1 cellular context compared by ENCODE assay signal in genomic region chr7:156752371-156753297, GRCh38.
TF ChIP-seq lines count a peak whose summit lies in the region.

No MANE protein-coding gene starts in this region.

TF ChIP-seq in HEK293, 187 proteins besides CTCF, POLR2A, EP300 and RAD21 (continued from another document):
- TF ChIP-seq TSHZ1 (tag by site-specific recombination; IDR thresholded peaks at IDR 0.05; ENCODE audit: borderline replicate concordance) (no peak), ZBTB17 (tag by site-specific recombination; IDR thresholded peaks at IDR 0.05) (peak; percentile 90), ZNF138 (tag by site-specific recombination; IDR thresholded peaks at IDR 0.05; ENCODE audit: borderline replicate concordance) (no peak), ZNF2 (tag by site-specific recombination; IDR thresholded peaks at IDR 0.05) (no peak), ZBTB7A (tag by site-specific recombination; IDR thresholded peaks at IDR 0.05; ENCODE audit: low read depth) (no peak), ZNF214 (tag by site-specific recombination; IDR thresholded peaks at IDR 0.05; ENCODE audit: borderline replicate concordance) (no peak), ZNF10 (tag by site-specific recombination; IDR thresholded peaks at IDR 0.05) (no peak), EGR2 (tag by site-specific recombination; IDR thresholded peaks at IDR 0.05; ENCODE audit: low read depth) (peak; percentile 47; the same call in 1 of the 2 replicates), ZNF501 (tag by site-specific recombination; IDR thresholded peaks at IDR 0.05) (no peak), GLIS2 (tag by site-specific recombination; IDR thresholded peaks at IDR 0.05) (no peak)
- TF ChIP-seq, protein P1, sequence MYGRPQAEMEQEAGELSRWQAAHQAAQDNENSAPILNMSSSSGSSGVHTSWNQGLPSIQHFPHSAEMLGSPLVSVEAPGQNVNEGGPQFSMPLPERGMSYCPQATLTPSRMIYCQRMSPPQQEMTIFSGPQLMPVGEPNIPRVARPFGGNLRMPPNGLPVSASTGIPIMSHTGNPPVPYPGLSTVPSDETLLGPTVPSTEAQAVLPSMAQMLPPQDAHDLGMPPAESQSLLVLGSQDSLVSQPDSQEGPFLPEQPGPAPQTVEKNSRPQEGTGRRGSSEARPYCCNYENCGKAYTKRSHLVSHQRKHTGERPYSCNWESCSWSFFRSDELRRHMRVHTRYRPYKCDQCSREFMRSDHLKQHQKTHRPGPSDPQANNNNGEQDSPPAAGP (tag by site-specific recombination; IDR thresholded peaks at IDR 0.05), result 0 out of 2 replicates have a peak, but pooled peaks have one; percentile 33
- TF ChIP-seq, protein P2, sequence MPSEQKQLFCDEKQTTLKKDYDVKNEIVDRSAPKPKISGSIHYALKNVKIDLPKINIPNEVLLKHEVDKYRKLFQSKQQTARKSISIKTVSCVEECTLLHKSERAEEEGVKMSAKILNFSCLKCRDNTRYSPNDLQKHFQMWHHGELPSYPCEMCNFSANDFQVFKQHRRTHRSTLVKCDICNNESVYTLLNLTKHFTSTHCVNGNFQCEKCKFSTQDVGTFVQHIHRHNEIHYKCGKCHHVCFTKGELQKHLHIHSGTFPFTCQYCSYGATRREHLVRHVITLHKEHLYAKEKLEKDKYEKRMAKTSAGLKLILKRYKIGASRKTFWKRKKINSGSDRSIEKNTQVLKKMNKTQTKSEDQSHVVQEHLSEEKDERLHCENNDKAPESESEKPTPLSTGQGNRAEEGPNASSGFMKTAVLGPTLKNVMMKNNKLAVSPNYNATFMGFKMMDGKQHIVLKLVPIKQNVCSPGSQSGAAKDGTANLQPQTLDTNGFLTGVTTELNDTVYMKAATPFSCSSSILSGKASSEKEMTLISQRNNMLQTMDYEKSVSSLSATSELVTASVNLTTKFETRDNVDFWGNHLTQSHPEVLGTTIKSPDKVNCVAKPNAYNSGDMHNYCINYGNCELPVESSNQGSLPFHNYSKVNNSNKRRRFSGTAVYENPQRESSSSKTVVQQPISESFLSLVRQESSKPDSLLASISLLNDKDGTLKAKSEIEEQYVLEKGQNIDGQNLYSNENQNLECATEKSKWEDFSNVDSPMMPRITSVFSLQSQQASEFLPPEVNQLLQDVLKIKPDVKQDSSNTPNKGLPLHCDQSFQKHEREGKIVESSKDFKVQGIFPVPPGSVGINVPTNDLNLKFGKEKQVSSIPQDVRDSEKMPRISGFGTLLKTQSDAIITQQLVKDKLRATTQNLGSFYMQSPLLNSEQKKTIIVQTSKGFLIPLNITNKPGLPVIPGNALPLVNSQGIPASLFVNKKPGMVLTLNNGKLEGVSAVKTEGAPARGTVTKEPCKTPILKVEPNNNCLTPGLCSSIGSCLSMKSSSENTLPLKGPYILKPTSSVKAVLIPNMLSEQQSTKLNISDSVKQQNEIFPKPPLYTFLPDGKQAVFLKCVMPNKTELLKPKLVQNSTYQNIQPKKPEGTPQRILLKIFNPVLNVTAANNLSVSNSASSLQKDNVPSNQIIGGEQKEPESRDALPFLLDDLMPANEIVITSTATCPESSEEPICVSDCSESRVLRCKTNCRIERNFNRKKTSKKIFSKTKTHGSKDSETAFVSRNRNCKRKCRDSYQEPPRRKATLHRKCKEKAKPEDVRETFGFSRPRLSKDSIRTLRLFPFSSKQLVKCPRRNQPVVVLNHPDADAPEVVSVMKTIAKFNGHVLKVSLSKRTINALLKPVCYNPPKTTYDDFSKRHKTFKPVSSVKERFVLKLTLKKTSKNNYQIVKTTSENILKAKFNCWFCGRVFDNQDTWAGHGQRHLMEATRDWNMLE (tag by site-specific recombination; conservative IDR thresholded peaks at IDR 0.05; ENCODE audit: low read depth), result no peak
